Comparison of ENCODE assay signal across 9 cellular contexts in genomic region chr6:137283940-137284910, GRCh38.
A peak's percentile ranks its signal among the peaks of the same experiment; 100 is the strongest.
DNase-seq lines count a peak whose midpoint lies in the region; ATAC-seq, FAIRE-seq and TF ChIP-seq lines count a peak whose summit lies in the region.
"Had no signal": no experiment of that assay in that cellular context is flagged by ENCODE, and none has a peak within 500 bp of the region (broad histone marks: within the 10 kb centered on the region; RNA-seq: fewer than 3 reads in every experiment).

No MANE protein-coding gene starts in this region.

- H3K9ac ChIP-seq in BLaER1 treated with 17β-estradiol and CSF1 and Interleukin-3, amounts not matched to agents 10 nM and 100 nM: peak overlapping the region; percentile 15 to 68 (median 50); a peak in 19 of 22 replicates

- peak overlapping the region; percentile 84 to 99 (median 94) for H3K4me2 ChIP-seq in BLaER1 treated with 17β-estradiol and CSF1 and Interleukin-3, amounts not matched to agents 10 nM and 100 nM

- CTCF ChIA-PET in CD8-positive, alpha-beta memory T cell (lab: Charles Lee): no interaction called here

- intact Hi-C loops in psoas muscle (cut with DNase I): no loop called here

- POLR2A ChIA-PET in CD8-positive, alpha-beta memory T cell (lab: Charles Lee): no interaction called here

- peaks cover 4 to 13% (median 9%) of the 10 kb centered on the region in 11 experiments; a peak in 16 of 22 replicates for H3K9me3 ChIP-seq in BLaER1 treated with 17β-estradiol and CSF1 and Interleukin-3, amounts not matched to agents 10 nM and 100 nM (replicated peaks in 1 of 11)
- H3K9me3 ChIP-seq in psoas muscle: no peaks in the 10 kb centered on the region
- no peaks in the 10 kb centered on the region for H3K9me3 ChIP-seq in CD8-positive, alpha-beta memory T cell (ENCODE audit: low read length)

- DNase-seq in RCC 7860 (ENCODE audit: low spot score) (peak; percentile 56), psoas muscle (no peak), DMS 273 treated with DMSO at 0.1 percent for 48 hours (lab: John Stamatoyannopoulos, UW) (no peak)
- no peak for DNase-seq in central memory CD4-positive, alpha-beta T cell
- no peak for DNase-seq in CD8-positive, alpha-beta memory T cell
- DNase-seq: activated naive CD8-positive, alpha-beta T cell treated with anti-CD3 and anti-CD28 coated beads, Interleukin-2, amount 10 ng/mL, durations not matched to agents 7 days and 5 days had no signal

- TF ChIP-seq CTCF in psoas muscle (IDR thresholded peaks at IDR 0.05): no peak

- no peak overlapping the region for H3K4me3 Mint-ChIP-seq in CD8-positive, alpha-beta memory T cell
- H3K4me3 Mint-ChIP-seq: activated naive CD8-positive, alpha-beta T cell treated with anti-CD3 and anti-CD28 coated beads, Interleukin-2, amount 10 ng/mL, durations not matched to agents 7 days and 5 days had no signal

- peak overlapping the region in 1 of 8 donors; percentile 19 for H3K27ac Mint-ChIP-seq in CD8-positive, alpha-beta memory T cell
- H3K27ac Mint-ChIP-seq: activated naive CD8-positive, alpha-beta T cell treated with anti-CD3 and anti-CD28 coated beads, Interleukin-2, amount 10 ng/mL, durations not matched to agents 7 days and 5 days had no signal

- H3K4me1 ChIP-seq in BLaER1 treated with 17β-estradiol and CSF1 and Interleukin-3, amounts not matched to agents 10 nM and 100 nM: peaks cover 43 to 64% (median 54%) of the 10 kb centered on the region in 10 experiments
- no peaks in the 10 kb centered on the region for H3K4me1 ChIP-seq in psoas muscle
- H3K4me1 ChIP-seq in CD8-positive, alpha-beta memory T cell (ENCODE audit: insufficient read depth, low read length): no peaks in the 10 kb centered on the region

- H3K27ac ChIP-seq in BLaER1 treated with 17β-estradiol and CSF1 and Interleukin-3, amounts not matched to agents 10 nM and 100 nM: peak overlapping the region in 10 of 11 experiments; percentile 22 to 76 (median 60); a peak in 19 of 22 replicates
- H3K27ac ChIP-seq in psoas muscle: no peak overlapping the region
- H3K27ac ChIP-seq in CD8-positive, alpha-beta memory T cell (ENCODE audit: low read depth, low read length): no peak overlapping the region

- peak overlapping the region; percentile 15 to 57 (median 36); a peak in 14 of 20 replicates for H3K4me3 ChIP-seq in BLaER1 treated with 17β-estradiol and CSF1 and Interleukin-3, amounts not matched to agents 10 nM and 100 nM
- no peak overlapping the region for H3K4me3 ChIP-seq in psoas muscle
- H3K4me3 ChIP-seq in CD8-positive, alpha-beta memory T cell (ENCODE audit: low read length): no peak overlapping the region

- peaks cover 6 to 11% (median 9%) of the 10 kb centered on the region in 3 donors for H3K4me1 Mint-ChIP-seq in CD8-positive, alpha-beta memory T cell

- ATAC-seq in GM18873 (IDR thresholded peaks at IDR 0.05; ENCODE audit: low FRiP score, unreplicated experiment) (peak; percentile 77), HG02938 (IDR thresholded peaks at IDR 0.05; ENCODE audit: unreplicated experiment) (peak; percentile 68), psoas muscle (no peak)

- no peak for FAIRE-seq in RCC 7860 (lab: Jason Lieb, UNC)

- no peaks in the 10 kb centered on the region for H4K20me1 ChIP-seq in BLaER1 treated with 17β-estradiol and CSF1 and Interleukin-3, amounts not matched to agents 10 nM and 100 nM

- peaks cover 9 to 34% of the 10 kb centered on the region in 2 donors for H3K27me3 Mint-ChIP-seq in CD8-positive, alpha-beta memory T cell

- peaks cover 0 to 4% (median 0%) of the 10 kb centered on the region in 5 donors for H3K9me3 Mint-ChIP-seq in CD8-positive, alpha-beta memory T cell

- H3K36me3 Mint-ChIP-seq in CD8-positive, alpha-beta memory T cell: peaks cover 0 to 11% (median 0%) of the 10 kb centered on the region in 3 donors
- H3K36me3 Mint-ChIP-seq: activated naive CD8-positive, alpha-beta T cell treated with anti-CD3 and anti-CD28 coated beads, Interleukin-2, amount 10 ng/mL, durations not matched to agents 7 days and 5 days had no signal

- H3K27me3 ChIP-seq in BLaER1 treated with 17β-estradiol and CSF1 and Interleukin-3, amounts not matched to agents 10 nM and 100 nM: no peaks in the 10 kb centered on the region
- H3K27me3 ChIP-seq in psoas muscle (ENCODE audit: insufficient read depth in 3 of 3, low read length in 2 of 3): no peaks in the 10 kb centered on the region
- peaks cover 3% of the 10 kb centered on the region for H3K27me3 ChIP-seq in CD8-positive, alpha-beta memory T cell (ENCODE audit: insufficient read depth, low read length, poor library complexity, severe bottlenecking)

- WGBS in psoas muscle, 3 donors: 64 to 72% (median 71%) methylated on average over 9 of the region's 9 CpGs

- H3K36me3 ChIP-seq in BLaER1 treated with 17β-estradiol and CSF1 and Interleukin-3, amounts not matched to agents 10 nM and 100 nM: no peaks in the 10 kb centered on the region
- no peaks in the 10 kb centered on the region for H3K36me3 ChIP-seq in psoas muscle (ENCODE audit: insufficient read depth in 1 of 2, low read depth in 1 of 2)
- no peaks in the 10 kb centered on the region for H3K36me3 ChIP-seq in CD8-positive, alpha-beta memory T cell (ENCODE audit: insufficient read depth, low read length)

Comparison
In these comparisons a context has a peak if more than half of its experiments do, and no peak if none do; other contexts are left out.
1. H3K27ac ChIP-seq: peak in BLaER1 treated with 17β-estradiol and CSF1 and Interleukin-3, amounts not matched to agents 10 nM and 100 nM (10 of 11); none in psoas muscle (single experiment) and CD8-positive, alpha-beta memory T cell (single experiment).
2. H3K4me3 ChIP-seq: peak in BLaER1 treated with 17β-estradiol and CSF1 and Interleukin-3, amounts not matched to agents 10 nM and 100 nM (10 of 10); none in psoas muscle (single experiment) and CD8-positive, alpha-beta memory T cell (single experiment).
3. ATAC-seq: peak in GM18873 (single experiment) and HG02938 (single experiment); none in psoas muscle (0 of 4).